Comparison of ENCODE assay signal across 15 cellular contexts in the genomic region with DNA sequence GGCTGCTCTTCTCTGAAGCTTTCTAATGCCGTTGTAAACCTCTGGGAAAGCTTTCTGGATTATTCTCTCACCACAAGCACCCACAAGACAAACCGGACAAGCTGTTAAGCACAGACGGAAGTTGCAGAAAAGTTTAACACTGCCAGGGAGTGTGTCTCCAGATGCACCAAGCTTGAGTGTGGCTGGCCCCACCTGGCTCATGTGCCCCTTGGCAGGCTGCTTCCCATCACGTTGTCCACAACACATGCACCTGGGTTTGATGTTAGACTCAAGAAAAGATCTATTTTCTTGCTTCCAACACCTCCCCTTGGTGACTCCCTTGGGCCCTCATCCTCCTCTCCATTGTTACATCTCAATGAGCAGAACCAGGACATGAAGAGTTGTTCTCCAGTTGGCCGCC.
DNase-seq lines count a peak whose midpoint lies in the region; ATAC-seq and TF ChIP-seq lines count a peak whose summit lies in the region.
"Had no signal": no experiment of that assay in that cellular context is flagged by ENCODE, and none has a peak within 500 bp of the region (broad histone marks: within the 10 kb centered on the region; RNA-seq: fewer than 3 reads in every experiment).

No MANE protein-coding gene starts in this region.

- H3K27ac Mint-ChIP-seq in osteocyte (ENCODE audit: unreplicated experiment), result no peak overlapping the region
- no peak overlapping the region for H3K27ac Mint-ChIP-seq in HFFc6
- H3K27ac Mint-ChIP-seq: B cell; CD8-positive, alpha-beta T cell had no signal

- H3K27ac ChIP-seq in thyroid gland, result peak overlapping the region in 2 of 3 donors; percentile 60 to 62
- H3K27ac ChIP-seq: C4-2B had no signal

- H3K36me3 Mint-ChIP-seq in osteocyte (ENCODE audit: unreplicated experiment) (peaks cover 3% of the 10 kb centered on the region), HFFc6 (ENCODE audit: low read depth) (no peaks in the 10 kb centered on the region)
- H3K36me3 Mint-ChIP-seq: CD8-positive, alpha-beta T cell had no signal

- H3K36me3 ChIP-seq in thyroid gland, result no peaks in the 10 kb centered on the region
- H3K36me3 ChIP-seq: HAP-1 had no signal

- H3K4me1 Mint-ChIP-seq in osteocyte (ENCODE audit: unreplicated experiment) (no peaks in the 10 kb centered on the region), HFFc6 (ENCODE audit: low read depth) (no peaks in the 10 kb centered on the region)
- H3K4me1 Mint-ChIP-seq: B cell had no signal

- TF ChIP-seq POLR2A in thyroid gland (IDR thresholded peaks at IDR 0.05), result no peak

- ATAC-seq in GM18502 (IDR thresholded peaks at IDR 0.05; ENCODE audit: poor library complexity, unreplicated experiment), result no peak
- ATAC-seq: CD8-positive, alpha-beta T cell; K562 had no signal

- no peaks in the 10 kb centered on the region for H3K9me3 Mint-ChIP-seq in osteocyte (ENCODE audit: unreplicated experiment)
- H3K9me3 Mint-ChIP-seq in HFFc6, result no peaks in the 10 kb centered on the region; the same call in 1 of the 2 replicates
- H3K9me3 Mint-ChIP-seq: CD8-positive, alpha-beta T cell had no signal

- H3K4me1 ChIP-seq in thyroid gland, result peaks cover 9 to 17% of the 10 kb centered on the region in 2 donors
- H3K4me1 ChIP-seq: HAP-1 had no signal

- H3K4me3 Mint-ChIP-seq in osteocyte (ENCODE audit: unreplicated experiment) (no peak overlapping the region), HFFc6 (no peak overlapping the region)
- H3K4me3 Mint-ChIP-seq: B cell; CD8-positive, alpha-beta T cell had no signal

- intact Hi-C loops in thyroid gland (cut with DNase I), result no loop called here

- DNase-seq in Jurkat, Clone E6-1 (ENCODE audit: low read depth, low spot score), result peak; percentile 46
- DNase-seq in fibroblast of villous mesenchyme (ENCODE audit: low read depth), result peak; percentile 22
- peak; percentile 64 for DNase-seq in osteocyte (ENCODE audit: extremely low spot score, unreplicated experiment)
- DNase-seq in thyroid gland, result no peak
- DNase-seq in stimulated activated CD8-positive, alpha-beta memory T cell treated with anti-CD3 and anti-CD28 coated beads, Interleukin-4, amount 100 ng/mL, for 48 hours, result no peak
- no peak for DNase-seq in HFFc6
- no peak for DNase-seq in NCI-H748 (lab: John Stamatoyannopoulos, UW; ENCODE audit: unreplicated experiment)
- DNase-seq: CD8-positive, alpha-beta T cell; COR-L47; GOT3 had no signal

- H3K9me3 ChIP-seq in thyroid gland, result no peaks in the 10 kb centered on the region
- H3K9me3 ChIP-seq: HAP-1 had no signal

- H3K27me3 ChIP-seq in thyroid gland, result no peaks in the 10 kb centered on the region

- H3K27me3 Mint-ChIP-seq in osteocyte (ENCODE audit: unreplicated experiment) (peaks cover 38% of the 10 kb centered on the region), HFFc6 (ENCODE audit: insufficient read depth) (peaks cover 17% of the 10 kb centered on the region)

- 56 to 62% methylated on average over 5 of the region's 5 CpGs for WGBS in thyroid gland, 2 donors

- H3K4me3 ChIP-seq in Jurkat, Clone E6-1 (ENCODE audit: low read length), result no peak overlapping the region
- H3K4me3 ChIP-seq in fibroblast of villous mesenchyme (ENCODE audit: low read depth, low read length), result no peak overlapping the region
- H3K4me3 ChIP-seq in thyroid gland (replicated peaks in 1 of 3), result no peak overlapping the region
- H3K4me3 ChIP-seq: HAP-1, K562 had no signal

- TF ChIP-seq CTCF in fibroblast of villous mesenchyme (IDR thresholded peaks at IDR 0.05; ENCODE audit: insufficient read depth, low read depth, low read length) (no peak), osteocyte (IDR thresholded peaks at IDR 0.05) (no peak), thyroid gland (IDR thresholded peaks at IDR 0.05) (no peak), HFFc6 (IDR thresholded peaks at IDR 0.05) (no peak)

Comparison
In these comparisons a context has a peak if more than half of its experiments do, and no peak if none do; other contexts are left out.
1. DNase-seq: peak in Jurkat, Clone E6-1 (single experiment), fibroblast of villous mesenchyme (single experiment) and osteocyte (single experiment); none in thyroid gland (0 of 2), stimulated activated CD8-positive, alpha-beta memory T cell treated with anti-CD3 and anti-CD28 coated beads, Interleukin-4, amount 100 ng/mL, for 48 hours (single experiment), HFFc6 (single experiment) and NCI-H748 (single experiment).